Comparison of ENCODE assay signal across 1 cellular context in the genomic region with DNA sequence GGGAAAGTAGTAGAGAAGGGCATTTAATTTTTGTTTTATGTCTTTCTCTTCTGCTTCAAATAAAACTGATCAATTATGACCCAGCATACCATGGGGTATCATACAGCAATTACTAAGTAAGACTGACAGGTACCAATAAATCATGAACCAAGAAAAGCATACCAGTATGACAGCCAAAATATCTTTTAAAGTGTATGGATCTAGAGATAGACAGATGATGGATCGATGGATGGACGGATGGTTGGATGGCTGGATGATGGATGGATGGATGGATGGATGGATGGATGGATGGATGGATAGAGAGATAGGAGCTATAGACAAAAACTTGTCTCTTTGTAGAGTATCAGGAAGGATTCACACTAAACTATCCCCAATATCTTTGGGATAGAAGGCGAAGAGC.
TF ChIP-seq lines count a peak whose summit lies in the region.

No MANE protein-coding gene starts in this region.

TF ChIP-seq in K562, 482 proteins besides CTCF, POLR2A, EP300 and RAD21:
- TF ChIP-seq, protein P1, sequence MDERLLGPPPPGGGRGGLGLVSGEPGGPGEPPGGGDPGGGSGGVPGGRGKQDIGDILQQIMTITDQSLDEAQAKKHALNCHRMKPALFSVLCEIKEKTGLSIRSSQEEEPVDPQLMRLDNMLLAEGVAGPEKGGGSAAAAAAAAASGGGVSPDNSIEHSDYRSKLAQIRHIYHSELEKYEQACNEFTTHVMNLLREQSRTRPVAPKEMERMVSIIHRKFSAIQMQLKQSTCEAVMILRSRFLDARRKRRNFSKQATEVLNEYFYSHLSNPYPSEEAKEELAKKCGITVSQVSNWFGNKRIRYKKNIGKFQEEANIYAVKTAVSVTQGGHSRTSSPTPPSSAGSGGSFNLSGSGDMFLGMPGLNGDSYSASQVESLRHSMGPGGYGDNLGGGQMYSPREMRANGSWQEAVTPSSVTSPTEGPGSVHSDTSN (CRISPR knock-in tag; IDR thresholded peaks at IDR 0.05; ENCODE audit: low read depth) = no peak
- TF ChIP-seq, protein P1 (tag; conservative IDR thresholded peaks at IDR 0.05; ENCODE audit: low read depth) = peak; percentile 57
- TF ChIP-seq, protein P2, sequence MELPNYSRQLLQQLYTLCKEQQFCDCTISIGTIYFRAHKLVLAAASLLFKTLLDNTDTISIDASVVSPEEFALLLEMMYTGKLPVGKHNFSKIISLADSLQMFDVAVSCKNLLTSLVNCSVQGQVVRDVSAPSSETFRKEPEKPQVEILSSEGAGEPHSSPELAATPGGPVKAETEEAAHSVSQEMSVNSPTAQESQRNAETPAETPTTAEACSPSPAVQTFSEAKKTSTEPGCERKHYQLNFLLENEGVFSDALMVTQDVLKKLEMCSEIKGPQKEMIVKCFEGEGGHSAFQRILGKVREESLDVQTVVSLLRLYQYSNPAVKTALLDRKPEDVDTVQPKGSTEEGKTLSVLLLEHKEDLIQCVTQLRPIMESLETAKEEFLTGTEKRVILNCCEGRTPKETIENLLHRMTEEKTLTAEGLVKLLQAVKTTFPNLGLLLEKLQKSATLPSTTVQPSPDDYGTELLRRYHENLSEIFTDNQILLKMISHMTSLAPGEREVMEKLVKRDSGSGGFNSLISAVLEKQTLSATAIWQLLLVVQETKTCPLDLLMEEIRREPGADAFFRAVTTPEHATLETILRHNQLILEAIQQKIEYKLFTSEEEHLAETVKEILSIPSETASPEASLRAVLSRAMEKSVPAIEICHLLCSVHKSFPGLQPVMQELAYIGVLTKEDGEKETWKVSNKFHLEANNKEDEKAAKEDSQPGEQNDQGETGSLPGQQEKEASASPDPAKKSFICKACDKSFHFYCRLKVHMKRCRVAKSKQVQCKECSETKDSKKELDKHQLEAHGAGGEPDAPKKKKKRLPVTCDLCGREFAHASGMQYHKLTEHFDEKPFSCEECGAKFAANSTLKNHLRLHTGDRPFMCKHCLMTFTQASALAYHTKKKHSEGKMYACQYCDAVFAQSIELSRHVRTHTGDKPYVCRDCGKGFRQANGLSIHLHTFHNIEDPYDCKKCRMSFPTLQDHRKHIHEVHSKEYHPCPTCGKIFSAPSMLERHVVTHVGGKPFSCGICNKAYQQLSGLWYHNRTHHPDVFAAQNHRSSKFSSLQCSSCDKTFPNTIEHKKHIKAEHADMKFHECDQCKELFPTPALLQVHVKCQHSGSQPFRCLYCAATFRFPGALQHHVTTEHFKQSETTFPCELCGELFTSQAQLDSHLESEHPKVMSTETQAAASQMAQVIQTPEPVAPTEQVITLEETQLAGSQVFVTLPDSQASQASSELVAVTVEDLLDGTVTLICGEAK (IDR thresholded peaks at IDR 0.05) = no peak
- TF ChIP-seq, protein P2 (CRISPR knock-in tag; IDR thresholded peaks at IDR 0.05) = no peak
- peak; percentile 30 for TF ChIP-seq MEIS2 (IDR thresholded peaks at IDR 0.05; ENCODE audit: partially characterized antibody)
